8 cellular contexts compared by ENCODE assay signal in genomic region chr1:229430761-229431269, GRCh38. TPM values are rescaled to one million over a fixed set of nuclear protein-coding genes. Genes with fewer than 3 reads are reported as not detected.
DNase-seq lines count a peak whose midpoint lies in the region; ATAC-seq, FAIRE-seq and TF ChIP-seq lines count a peak whose summit lies in the region.

No MANE protein-coding gene starts in this region.

- peaks cover 81% of the 10 kb centered on the region for H3K27me3 Mint-ChIP-seq in activated CD4-positive, alpha-beta T cell treated with anti-CD3 and anti-CD28 coated beads, Interleukin-2, amount 10 ng/mL, durations not matched to agents 7 days and 5 days

- peak; percentile 76 for DNase-seq in GM03348 (ENCODE audit: low spot score)
- peak; percentile 50 for DNase-seq in activated CD4-positive, alpha-beta T cell treated with anti-CD3 and anti-CD28 coated beads, Interleukin-2, amount 10 ng/mL, durations not matched to agents 7 days and 5 days
- DNase-seq in fibroblast of mammary gland (ENCODE audit: low read depth), result peak; percentile 38
- peak; percentile 90 for DNase-seq in osteoblast (ENCODE audit: insufficient read length, low spot score, missing footprints)
- DNase-seq in H54 (ENCODE audit: insufficient read length, low spot score), result no peak
- no peak for DNase-seq in NCI-H128 (lab: John Stamatoyannopoulos, UW; ENCODE audit: unreplicated experiment)

- no peaks in the 10 kb centered on the region for H3K4me1 ChIP-seq in osteoblast (ENCODE audit: insufficient read depth, low read length)

- TF ChIP-seq CTCF in fibroblast of mammary gland (conservative IDR thresholded peaks at IDR 0.05; ENCODE audit: control insufficient read depth, insufficient read depth, low read depth, low read length) (no peak), osteoblast (IDR thresholded peaks at IDR 0.05; ENCODE audit: extremely low read depth, low read depth, low read length) (no peak)

- CTCF ChIA-PET in activated CD4-positive, alpha-beta T cell treated with anti-CD3 and anti-CD28 coated beads, Interleukin-2, amount 10 ng/mL, durations not matched to agents 7 days and 5 days (lab: Charles Lee), result interaction anchor here (2.1 kb wide), 1 partner anchor 10 kb away, joined by 9 read pairs; no protein-coding TSS in a partner anchor

- peaks cover 64% of the 10 kb centered on the region for H3K27me3 ChIP-seq in osteoblast (ENCODE audit: insufficient read depth, low read length)

- H2AFZ ChIP-seq in osteoblast (ENCODE audit: low read length), result no peak overlapping the region

- H3K36me3 ChIP-seq in osteoblast (ENCODE audit: insufficient read depth, low read length), result no peaks in the 10 kb centered on the region

- no peak for ATAC-seq in GM21360 (IDR thresholded peaks at IDR 0.05; ENCODE audit: unreplicated experiment)
- ATAC-seq in HG02870 (IDR thresholded peaks at IDR 0.05; ENCODE audit: unreplicated experiment), result no peak

- no peak overlapping the region for H3K4me2 ChIP-seq in osteoblast (ENCODE audit: insufficient read depth, low read length)

- peak overlapping the region; percentile 43 for H3K4me3 Mint-ChIP-seq in activated CD4-positive, alpha-beta T cell treated with anti-CD3 and anti-CD28 coated beads, Interleukin-2, amount 10 ng/mL, durations not matched to agents 7 days and 5 days

- FAIRE-seq in H54 (lab: Jason Lieb, UNC), result no peak

- H3K4me1 Mint-ChIP-seq in activated CD4-positive, alpha-beta T cell treated with anti-CD3 and anti-CD28 coated beads, Interleukin-2, amount 10 ng/mL, durations not matched to agents 7 days and 5 days, result peaks cover 16% of the 10 kb centered on the region

- no peak for TF ChIP-seq POLR2A in H54 (IDR thresholded peaks at IDR 0.05; ENCODE audit: low read depth, low read length)

- no peaks in the 10 kb centered on the region for H3K9me3 ChIP-seq in osteoblast (ENCODE audit: low read depth, low read length)

- H3K27ac ChIP-seq in osteoblast (ENCODE audit: low read depth, low read length), result no peak overlapping the region

- H3K27ac Mint-ChIP-seq in activated CD4-positive, alpha-beta T cell treated with anti-CD3 and anti-CD28 coated beads, Interleukin-2, amount 10 ng/mL, durations not matched to agents 7 days and 5 days, result no peak overlapping the region

- H3K9me3 Mint-ChIP-seq in activated CD4-positive, alpha-beta T cell treated with anti-CD3 and anti-CD28 coated beads, Interleukin-2, amount 10 ng/mL, durations not matched to agents 7 days and 5 days, result peaks cover 3% of the 10 kb centered on the region

- no peaks in the 10 kb centered on the region for H3K79me2 ChIP-seq in osteoblast (ENCODE audit: insufficient read depth, low read length)

- POLR2A ChIA-PET in activated CD4-positive, alpha-beta T cell treated with anti-CD3 and anti-CD28 coated beads, Interleukin-2, amount 10 ng/mL, durations not matched to agents 7 days and 5 days (lab: Charles Lee), result interaction anchor here (0.8 kb wide), 1 partner anchor 10 kb away, joined by 3 read pairs; no protein-coding TSS in a partner anchor

- H3K36me3 Mint-ChIP-seq in activated CD4-positive, alpha-beta T cell treated with anti-CD3 and anti-CD28 coated beads, Interleukin-2, amount 10 ng/mL, durations not matched to agents 7 days and 5 days (ENCODE audit: low read depth), result peaks cover 4% of the 10 kb centered on the region

- H3K4me3 ChIP-seq in fibroblast of mammary gland (ENCODE audit: control insufficient read depth, low read depth, low read length) (no peak overlapping the region), osteoblast (ENCODE audit: insufficient read depth, low read length) (no peak overlapping the region)

- no peaks in the 10 kb centered on the region for H4K20me1 ChIP-seq in osteoblast (ENCODE audit: insufficient read depth, low read length)

RNA-seq across cellular contexts. Expression of gene ACTA1, which starts 3.1 kb away (rescaled TPM):
- total RNA-seq in activated CD4-positive, alpha-beta T cell treated with anti-CD3 and anti-CD28 coated beads, Interleukin-2, amount 10 ng/mL, durations not matched to agents 7 days and 5 days, result not detected
- not detected in 2 replicates for total RNA-seq in osteoblast

Comparison
In these comparisons a context has a peak if more than half of its experiments do, and no peak if none do; other contexts are left out.
1. DNase-seq: peak in GM03348 (single experiment), activated CD4-positive, alpha-beta T cell treated with anti-CD3 and anti-CD28 coated beads, Interleukin-2, amount 10 ng/mL, durations not matched to agents 7 days and 5 days (single experiment), fibroblast of mammary gland (single experiment) and osteoblast (single experiment); none in H54 (single experiment) and NCI-H128 (single experiment).